18 cellular contexts compared by ENCODE assay signal in genomic region chr1:109247401-109248365, GRCh38. TPM values are rescaled to one million over a fixed set of nuclear protein-coding genes. Genes with fewer than 3 reads are reported as not detected.
DNase-seq lines count a peak whose midpoint lies in the region; TF ChIP-seq lines count a peak whose summit lies in the region.
"Had no signal": no experiment of that assay in that cellular context is flagged by ENCODE, and none has a peak within 500 bp of the region (broad histone marks: within the 10 kb centered on the region; RNA-seq: fewer than 3 reads in every experiment).

No MANE protein-coding gene starts in this region.

- peaks cover 46% of the 10 kb centered on the region for H3K4me1 ChIP-seq in BLaER1
- H3K4me1 ChIP-seq in neuronal stem cell (ENCODE audit: control insufficient read depth in 2 of 2, insufficient read depth in 1 of 2, low read depth in 1 of 2, low read length in 2 of 2) = peaks cover 15 to 19% of the 10 kb centered on the region in 2 donors

- no peaks in the 10 kb centered on the region for H3K9me3 Mint-ChIP-seq in progenitor cell of endocrine pancreas (ENCODE audit: low read depth)

- peaks cover 13% of the 10 kb centered on the region for H3K36me3 Mint-ChIP-seq in progenitor cell of endocrine pancreas (ENCODE audit: insufficient read depth)

- no peak overlapping the region for H3K4me3 Mint-ChIP-seq in progenitor cell of endocrine pancreas (ENCODE audit: low read depth)

- no peak overlapping the region for H3K23ac ChIP-seq in neuronal stem cell (ENCODE audit: low read depth, low read length, poor library complexity)

- no peak overlapping the region for H4K8ac ChIP-seq in neuronal stem cell (ENCODE audit: low read depth, low read length)

- no peak overlapping the region for H3K4ac ChIP-seq in neuronal stem cell (ENCODE audit: low read length)

- in situ Hi-C loops in G401 (cut with HindIII; ENCODE audit: low sequenced_read_pairs) = no loop called here

- H3K27me3 Mint-ChIP-seq in progenitor cell of endocrine pancreas = peaks cover 19% of the 10 kb centered on the region

- H3K4me1 Mint-ChIP-seq in progenitor cell of endocrine pancreas (ENCODE audit: low read depth) = peaks cover 3% of the 10 kb centered on the region

- peaks cover 7% of the 10 kb centered on the region; the same call in 1 of the 2 replicates for H4K20me1 ChIP-seq in BLaER1

- peak overlapping the region; percentile 10 for H2BK5ac ChIP-seq in neuronal stem cell (ENCODE audit: low read length)

- H3K27me3 ChIP-seq in BLaER1 = no peaks in the 10 kb centered on the region
- H3K27me3 ChIP-seq in neuronal stem cell (ENCODE audit: control insufficient read depth in 3 of 3, insufficient read depth in 3 of 3, low read depth in 1 of 3, low read length in 3 of 3) = no peaks in the 10 kb centered on the region
- H3K27me3 ChIP-seq: SJCRH30 had no signal

- no peak for TF ChIP-seq CTCF in progenitor cell of endocrine pancreas (IDR thresholded peaks at IDR 0.05; ENCODE audit: unreplicated experiment)

- H3K36me3 ChIP-seq in BLaER1 (peaks cover 16% of the 10 kb centered on the region), neuronal stem cell (replicated peaks in 1 of 2; ENCODE audit: control insufficient read depth in 2 of 2, insufficient read depth in 2 of 2, low read length in 2 of 2) (peaks cover 20 to 25% of the 10 kb centered on the region in 2 donors)
- H3K36me3 ChIP-seq: SJCRH30 had no signal

- H3K9ac ChIP-seq in BLaER1 (no peak overlapping the region), neuronal stem cell (ENCODE audit: low read depth, low read length, poor library complexity) (no peak overlapping the region)

- H3K18ac ChIP-seq in neuronal stem cell (ENCODE audit: low read length) = peak overlapping the region; percentile 46

- WGBS in neuronal stem cell (ENCODE audit: extremely low coverage in 2 of 2, insufficient read length in 2 of 2, insufficient replicate concordance in 1 of 2), 2 donors = no CpG with 5 or more reads among the region's 8 CpGs

- H2AFZ ChIP-seq in neuronal stem cell (ENCODE audit: low read length) = no peak overlapping the region

- H3K27ac Mint-ChIP-seq in progenitor cell of endocrine pancreas = no peak overlapping the region

- peak overlapping the region; percentile 63 for H2BK12ac ChIP-seq in neuronal stem cell (ENCODE audit: low read length)

- H3K9me3 ChIP-seq in BLaER1 (no peaks in the 10 kb centered on the region), neuronal stem cell (replicated peaks in 1 of 2; ENCODE audit: control insufficient read depth in 2 of 2, insufficient read depth in 1 of 2, low read depth in 1 of 2, low read length in 2 of 2) (peaks cover 24 to 26% of the 10 kb centered on the region in 2 donors)
- H3K9me3 ChIP-seq: SJCRH30 had no signal

- no peak overlapping the region for H2BK120ac ChIP-seq in neuronal stem cell (ENCODE audit: low read depth, low read length)

- H3K27ac ChIP-seq in BLaER1 (no peak overlapping the region), neuronal stem cell (replicated peaks; ENCODE audit: low read length) (no peak overlapping the region)
- H3K27ac ChIP-seq: SJCRH30 had no signal

- H3K4me2 ChIP-seq in BLaER1 = peak overlapping the region; percentile 64
- H3K4me2 ChIP-seq in neuronal stem cell (ENCODE audit: insufficient read depth, low read length, poor library complexity, severe bottlenecking) = no peak overlapping the region

- H3K79me1 ChIP-seq in neuronal stem cell (ENCODE audit: low read depth, low read length) = peaks cover 25% of the 10 kb centered on the region

- no peak overlapping the region for H2BK15ac ChIP-seq in neuronal stem cell (ENCODE audit: low read length)

- peak overlapping the region; percentile 33 for H2AK5ac ChIP-seq in neuronal stem cell (ENCODE audit: low read depth, low read length)

- no peak overlapping the region for H4K91ac ChIP-seq in neuronal stem cell (ENCODE audit: low read depth, low read length, poor library complexity)

- DNase-seq in G401 (ENCODE audit: low spot score) (peak; percentile 66), cerebellar cortex (ENCODE audit: low spot score) (peak; percentile 63), neuronal stem cell (ENCODE audit: low spot score) (no peak), iPS-NIHi11 (ENCODE audit: low spot score) (no peak), progenitor cell of endocrine pancreas (ENCODE audit: low spot score, unreplicated experiment) (no peak), ureter (ENCODE audit: low spot score) (no peak)
- DNase-seq: DMS153, EL, GOT3, NCI-H1092, NCI-H146, NCI-H2081, NCI-H774, PC-3, SW 1271 had no signal

- no peak overlapping the region for H3K4me3 ChIP-seq in BLaER1
- H3K4me3 ChIP-seq in neuronal stem cell (ENCODE audit: low read length in 2 of 2) = no peak overlapping the region

- peak overlapping the region; percentile 25 for H3K14ac ChIP-seq in neuronal stem cell (ENCODE audit: low read length)

RNA-seq across cellular contexts. Expression of gene CELSR2, which starts 1.7 kb away (rescaled TPM):
- total RNA-seq in G401 (2014; rRNA removed; shearing (Covaris generic)) = 4.2 and 5.0 TPM in 2 replicates
- polyA plus RNA-seq in neuronal stem cell (2013, experiment 1 of 2) = 40.0 TPM
- polyA plus RNA-seq in neuronal stem cell (2013, experiment 2 of 2) = 41.0 TPM
- 33.7 and 38.7 TPM in 2 replicates for total RNA-seq in progenitor cell of endocrine pancreas
- 19.2 TPM for total RNA-seq in ureter

RNA-seq across cellular contexts. Expression of gene SARS1, which starts 34.0 kb away (rescaled TPM):
- total RNA-seq in G401 (2014; rRNA removed; shearing (Covaris generic)) = 205 and 214 TPM in 2 replicates
- 110 TPM for polyA plus RNA-seq in neuronal stem cell (2013, experiment 1 of 2)
- polyA plus RNA-seq in neuronal stem cell (2013, experiment 2 of 2) = 109 TPM
- total RNA-seq in progenitor cell of endocrine pancreas = 135 TPM in 2 replicates
- 239 TPM for total RNA-seq in ureter

RNA-seq across cellular contexts. Expression of gene PSRC1, which starts 35.3 kb away (rescaled TPM):
- total RNA-seq in G401 (2014; rRNA removed; shearing (Covaris generic)) = 46.8 and 58.2 TPM in 2 replicates
- polyA plus RNA-seq in neuronal stem cell (2013, experiment 1 of 2) = 118 TPM
- 115 TPM for polyA plus RNA-seq in neuronal stem cell (2013, experiment 2 of 2)
- 26.1 and 29.4 TPM in 2 replicates for total RNA-seq in progenitor cell of endocrine pancreas
- total RNA-seq in ureter = 3.1 TPM

RNA-seq across cellular contexts. Expression of gene MYBPHL, which starts 59.1 kb away (rescaled TPM):
- total RNA-seq in G401 (2014; rRNA removed; shearing (Covaris generic)) = 0.18 TPM in 1 of 2 replicates, not detected in the other
- 0.13 TPM for polyA plus RNA-seq in neuronal stem cell (2013, experiment 1 of 2)
- 0.29 TPM for polyA plus RNA-seq in neuronal stem cell (2013, experiment 2 of 2)
- total RNA-seq in progenitor cell of endocrine pancreas (0.29 TPM in 1 of 2 replicates, not detected in the other), ureter (not detected)
- total RNA-seq: NCI-H460, PC-3 had no signal

Comparison
In these comparisons a context has a peak if more than half of its experiments do, and no peak if none do; other contexts are left out.
1. DNase-seq: peak in G401 (single experiment) and cerebellar cortex (single experiment); none in neuronal stem cell (single experiment), iPS-NIHi11 (single experiment), progenitor cell of endocrine pancreas (single experiment) and ureter (single experiment).